ENCODE assay signal across 34 cellular contexts in genomic region chr19:44539236-44539819, GRCh38. TPM values are rescaled to one million over a fixed set of nuclear protein-coding genes. Genes with fewer than 3 reads are reported as not detected.
DNase-seq lines count a peak whose midpoint lies in the region; ATAC-seq and TF ChIP-seq lines count a peak whose summit lies in the region.
"Had no signal": no experiment of that assay in that cellular context is flagged by ENCODE, and none has a peak within 500 bp of the region (broad histone marks: within the 10 kb centered on the region; RNA-seq: fewer than 3 reads in every experiment).

No MANE protein-coding gene starts in this region.

- H3K4me1 ChIP-seq in PC-3 (ENCODE audit: insufficient read depth, low read length) (no peaks in the 10 kb centered on the region), A673 (ENCODE audit: insufficient read depth, low read length, poor library complexity, severe bottlenecking) (no peaks in the 10 kb centered on the region)
- H3K4me1 ChIP-seq: BE2C, esophagus muscularis mucosa had no signal

- no peak overlapping the region for H2AFZ ChIP-seq in PC-3 (ENCODE audit: low read length)

- H3K4me3 Mint-ChIP-seq in T-cell, result no peak overlapping the region
- H3K4me3 Mint-ChIP-seq: activated CD4-positive, alpha-beta memory T cell treated with anti-CD3 and anti-CD28 coated beads for 36 hours; activated T-helper 17 cell treated with anti-CD3 and anti-CD28 coated beads, Interleukin-2, amount 50 U/mL, for 72 hours; effector memory CD8-positive, alpha-beta T cell; naive thymus-derived CD8-positive, alpha-beta T cell; T-helper 17 cell had no signal

- TF ChIP-seq CTCF in PC-3 (conservative IDR thresholded peaks at IDR 0.05; ENCODE audit: low read depth, low read length) (no peak), A673 (conservative IDR thresholded peaks at IDR 0.05; ENCODE audit: low read depth, low read length) (no peak)

- peaks cover 8 to 29% (median 27%) of the 10 kb centered on the region in 3 donors for H3K9me3 Mint-ChIP-seq in T-cell

- DNase-seq in NCI-H748 (lab: John Stamatoyannopoulos, UW; ENCODE audit: unreplicated experiment), result peak; percentile 33
- no peak for DNase-seq in NCI-H748 treated with DMSO at 0.1 percent for 48 hours (lab: John Stamatoyannopoulos, UW)
- peak; percentile 18 for DNase-seq in PC-3
- peak; percentile 24 for DNase-seq in epithelial cell of prostate (ENCODE audit: low read depth, low spot score)
- no peak for DNase-seq in T-cell
- no peak for DNase-seq in A673 (ENCODE audit: low spot score)
- no peak for DNase-seq in epidermal melanocyte (ENCODE audit: insufficient read length, low spot score)
- DNase-seq in NCI-H446 treated with DMSO at 0.1 percent for 48 hours (lab: John Stamatoyannopoulos, UW), result no peak
- DNase-seq: activated CD4-positive, alpha-beta memory T cell treated with anti-CD3 and anti-CD28 coated beads for 36 hours; activated CD8-positive, alpha-beta memory T cell treated with anti-CD3 and anti-CD28 coated beads, Interleukin-2, amount 50 U/mL, for 4 hours; activated naive CD4-positive, alpha-beta T cell treated with anti-CD3 and anti-CD28 coated beads, Interleukin-2, amount 50 U/mL, for 16 hours; amygdala; BE2C; cortex of kidney; DMS153; effector memory CD8-positive, alpha-beta T cell; naive thymus-derived CD8-positive, alpha-beta T cell; NCI-H2029 treated with DMSO at 0.1 percent for 48 hours; NCI-H69; occipital lobe; stimulated activated naive CD4-positive, alpha-beta T cell; T-helper 17 cell had no signal

- no peak overlapping the region for H3K27ac Mint-ChIP-seq in T-cell
- H3K27ac Mint-ChIP-seq: activated CD4-positive, alpha-beta memory T cell treated with anti-CD3 and anti-CD28 coated beads for 36 hours; activated T-helper 17 cell treated with anti-CD3 and anti-CD28 coated beads, Interleukin-2, amount 50 U/mL, for 72 hours; effector memory CD8-positive, alpha-beta T cell; naive thymus-derived CD8-positive, alpha-beta T cell; T-helper 17 cell had no signal

- no peaks in the 10 kb centered on the region for H3F3A ChIP-seq in PC-3 (ENCODE audit: low read length, unreplicated experiment)

- H3K36me3 ChIP-seq in PC-3 (ENCODE audit: low read depth, low read length) (no peaks in the 10 kb centered on the region), A673 (ENCODE audit: insufficient read depth, low read length, poor library complexity, severe bottlenecking) (no peaks in the 10 kb centered on the region)
- H3K36me3 ChIP-seq: BE2C, cardiac muscle cell, esophagus muscularis mucosa had no signal

- ATAC-seq in PC-3 (no peak), T-cell (replicated peaks in 1 of 4) (no peak)
- ATAC-seq: activated CD4-positive, CD25-positive, alpha-beta regulatory T cell treated with anti-CD3 and anti-CD28 coated beads, Interleukin-2, amount 50 U/mL, for 24 hours; activated T-helper 17 cell treated with anti-CD3 and anti-CD28 coated beads, Interleukin-2, amount 50 U/mL, for 72 hours; effector memory CD8-positive, alpha-beta T cell; naive thymus-derived CD8-positive, alpha-beta T cell; T-helper 17 cell had no signal

- no peaks in the 10 kb centered on the region for H3K27me3 ChIP-seq in PC-3 (ENCODE audit: low read length)
- H3K27me3 ChIP-seq in A673 (replicated peaks; ENCODE audit: insufficient read depth, low read depth, low read length, poor library complexity), result no peaks in the 10 kb centered on the region
- H3K27me3 ChIP-seq: BE2C, cardiac muscle cell had no signal

- peaks cover 27 to 42% of the 10 kb centered on the region in 2 donors for H3K27me3 Mint-ChIP-seq in T-cell
- H3K27me3 Mint-ChIP-seq: T-helper 17 cell had no signal

- H3K9me3 ChIP-seq in PC-3 (ENCODE audit: low read length), result no peaks in the 10 kb centered on the region
- no peaks in the 10 kb centered on the region for H3K9me3 ChIP-seq in A673 (ENCODE audit: low read depth, low read length, poor library complexity, severe bottlenecking)
- H3K9me3 ChIP-seq: BE2C, esophagus muscularis mucosa had no signal

- BruUV-seq in PC-3 (replicated peaks; lab: Mats Ljungman, UMichigan) (no TSS peak), A673 (replicated peaks; lab: Mats Ljungman, UMichigan) (no TSS peak)

- intact Hi-C loops in PC-3 (cut with micrococcal nuclease) (no loop called here), A673 (cut with micrococcal nuclease; ENCODE audit: unreplicated experiment) (no loop called here)

- H3K4me3 ChIP-seq in PC-3 (ENCODE audit: low read length) (no peak overlapping the region), A673 (ENCODE audit: low read depth, low read length, poor library complexity, severe bottlenecking) (no peak overlapping the region)
- H3K4me3 ChIP-seq: cardiac muscle cell, esophagus muscularis mucosa, SK-N-MC had no signal

- CTCF ChIA-PET in PC-3 (lab: Charles Lee) (no interaction called here), T-cell (lab: Charles Lee) (no interaction called here), A673 (lab: Charles Lee) (no interaction called here)

- no peaks in the 10 kb centered on the region for H4K20me1 ChIP-seq in PC-3 (ENCODE audit: low read length)

- H3K9ac ChIP-seq in PC-3 (ENCODE audit: low read length), result no peak overlapping the region

- H3K4me1 Mint-ChIP-seq in T-cell, result no peaks in the 10 kb centered on the region
- H3K4me1 Mint-ChIP-seq: activated T-helper 17 cell treated with anti-CD3 and anti-CD28 coated beads, Interleukin-2, amount 50 U/mL, for 72 hours; naive thymus-derived CD8-positive, alpha-beta T cell; T-helper 17 cell had no signal

- H3K4me2 ChIP-seq in PC-3 (ENCODE audit: low read length), result no peak overlapping the region

- peaks cover 2% of the 10 kb centered on the region for H3K36me3 Mint-ChIP-seq in T-cell
- H3K36me3 Mint-ChIP-seq: activated CD4-positive, alpha-beta memory T cell treated with anti-CD3 and anti-CD28 coated beads for 36 hours had no signal

- POLR2A ChIA-PET in PC-3 (lab: Charles Lee; ENCODE audit: unreplicated experiment), result no interaction called here
- POLR2A ChIA-PET in T-cell (lab: Charles Lee), result no interaction called here
- POLR2A ChIA-PET in A673 (lab: Charles Lee; ENCODE audit: low non-redundant PET), result no interaction called here

- H3K79me2 ChIP-seq in PC-3 (ENCODE audit: low read length), result no peaks in the 10 kb centered on the region

- H3K27ac ChIP-seq in PC-3 (ENCODE audit: low read length), result no peak overlapping the region
- H3K27ac ChIP-seq in epithelial cell of prostate, result no peak overlapping the region
- H3K27ac ChIP-seq in A673 (ENCODE audit: low read depth, low read length, poor library complexity, severe bottlenecking), result no peak overlapping the region
- H3K27ac ChIP-seq: 22Rv1, cardiac muscle cell, esophagus muscularis mucosa, SK-N-MC had no signal

- no peaks in the 10 kb centered on the region for H3K9me2 ChIP-seq in PC-3 (replicated peaks; ENCODE audit: low read length)

RNA-seq across cellular contexts. Expression of gene CEACAM20, which starts 9.9 kb away (rescaled TPM):
- total RNA-seq in PC-3 (2014; rRNA removed) (not detected in 2 replicates), T-cell (not detected), A673 (2021) (0.15 TPM in 1 of 2 replicates, not detected in the other)
- total RNA-seq: activated CD4-positive, alpha-beta memory T cell treated with anti-CD3 and anti-CD28 coated beads for 36 hours; activated T-helper 17 cell treated with anti-CD3 and anti-CD28 coated beads, Interleukin-2, amount 50 U/mL, for 72 hours; cardiac muscle cell; esophagus muscularis mucosa; glomerular endothelial cell; HT-29; lower leg skin; naive thymus-derived CD8-positive, alpha-beta T cell; occipital lobe; pulmonary artery endothelial cell; T-helper 17 cell; temporal lobe; ureter had no signal

RNA-seq across cellular contexts. Expression of gene ZNF180, which starts 39.0 kb away (rescaled TPM):
- total RNA-seq in PC-3 (2014; rRNA removed) (7.1 and 9.8 TPM in 2 replicates), T-cell (10 to 100 TPM in 3 of 5 donors, 1 to 10 TPM in 2; 7.0 to 20.1 (median 17.8) TPM), A673 (2021) (10.4 and 10.8 TPM in 2 replicates)

Comparison
In these comparisons a context has a peak if more than half of its experiments do, and no peak if none do; other contexts are left out.
1. DNase-seq: peak in NCI-H748 (single experiment), PC-3 (single experiment) and epithelial cell of prostate (single experiment); none in NCI-H748 treated with DMSO at 0.1 percent for 48 hours (single experiment), T-cell (0 of 34), A673 (single experiment), epidermal melanocyte (single experiment) and NCI-H446 treated with DMSO at 0.1 percent for 48 hours (single experiment).